Comparison of ENCODE assay signal across 8 cellular contexts in genomic region chr21:36661511-36662309, GRCh38. TPM values are rescaled to one million over a fixed set of nuclear protein-coding genes. Genes with fewer than 3 reads are reported as not detected.
DNase-seq lines count a peak whose midpoint lies in the region; ATAC-seq, FAIRE-seq and TF ChIP-seq lines count a peak whose summit lies in the region.

No MANE protein-coding gene starts in this region.

- H3K27me3 ChIP-seq in MG63, result no peaks in the 10 kb centered on the region
- peaks cover 21% of the 10 kb centered on the region for H3K27me3 ChIP-seq in astrocyte (ENCODE audit: insufficient read depth, low read length)
- H3K27me3 ChIP-seq in right lobe of liver, result no peaks in the 10 kb centered on the region
- H3K27me3 ChIP-seq in gastroesophageal sphincter, result peaks cover 88% of the 10 kb centered on the region

- WGBS in right lobe of liver (ENCODE audit: insufficient coverage, low coverage, low lambda C conversion rate, missing lambda C conversion rate), result 17% methylated on average over 11 of the region's 11 CpGs
- 28% methylated on average over 8 to 11 of the region's 11 CpGs for WGBS in gastroesophageal sphincter (ENCODE audit: low coverage in 1 of 2), 2 donors

- H3K27ac ChIP-seq in astrocyte (ENCODE audit: low read depth, low read length) (no peak overlapping the region), right lobe of liver (no peak overlapping the region), gastroesophageal sphincter (no peak overlapping the region)

- H3K4me2 ChIP-seq in astrocyte (ENCODE audit: low read length), result no peak overlapping the region

- TF ChIP-seq CTCF in D721Med (IDR thresholded peaks at IDR 0.05; ENCODE audit: insufficient read depth, missing control alignments), result peak; percentile 33
- peak; percentile 33 for TF ChIP-seq CTCF in astrocyte (IDR thresholded peaks at IDR 0.05; ENCODE audit: insufficient read depth, low read depth, low read length)
- peak; percentile 35 to 65 (median 54) for TF ChIP-seq CTCF in right lobe of liver (IDR thresholded peaks at IDR 0.05)
- peak in 2 of 4 experiments; percentile 12 to 48 for TF ChIP-seq CTCF in gastroesophageal sphincter (IDR thresholded peaks at IDR 0.05)

- no peak for TF ChIP-seq EP300 in gastroesophageal sphincter (IDR thresholded peaks at IDR 0.05)

- H3K36me3 Mint-ChIP-seq in astrocyte (ENCODE audit: low read depth, unreplicated experiment), result no peaks in the 10 kb centered on the region

- H3K9me3 ChIP-seq in MG63 (no peaks in the 10 kb centered on the region), astrocyte (ENCODE audit: insufficient read depth, low read depth, low read length) (no peaks in the 10 kb centered on the region), right lobe of liver (no peaks in the 10 kb centered on the region), gastroesophageal sphincter (no peaks in the 10 kb centered on the region)

- H3K9me3 Mint-ChIP-seq in astrocyte (ENCODE audit: unreplicated experiment), result no peaks in the 10 kb centered on the region

- no peak overlapping the region for H3K27ac Mint-ChIP-seq in astrocyte (ENCODE audit: unreplicated experiment)

- H3K36me3 ChIP-seq in MG63 (no peaks in the 10 kb centered on the region), astrocyte (ENCODE audit: insufficient read depth, low read length) (no peaks in the 10 kb centered on the region), right lobe of liver (no peaks in the 10 kb centered on the region), gastroesophageal sphincter (no peaks in the 10 kb centered on the region)

- no peak overlapping the region for H2AFZ ChIP-seq in astrocyte (ENCODE audit: low read depth, low read length)

- TF ChIP-seq POLR2A in right lobe of liver (IDR thresholded peaks at IDR 0.05) (no peak), gastroesophageal sphincter (IDR thresholded peaks at IDR 0.05) (no peak)

- H4K20me1 ChIP-seq in astrocyte (ENCODE audit: insufficient read depth, low read length), result no peaks in the 10 kb centered on the region

- H3K27me3 Mint-ChIP-seq in astrocyte (ENCODE audit: low read depth, unreplicated experiment), result peaks cover 35% of the 10 kb centered on the region

- no peaks in the 10 kb centered on the region for H3K4me1 ChIP-seq in astrocyte (ENCODE audit: insufficient read depth, low read length)
- H3K4me1 ChIP-seq in right lobe of liver, result no peaks in the 10 kb centered on the region
- no peaks in the 10 kb centered on the region for H3K4me1 ChIP-seq in gastroesophageal sphincter

- no peak overlapping the region for H3K9ac ChIP-seq in astrocyte (ENCODE audit: low read length)

- no peaks in the 10 kb centered on the region for H3K79me2 ChIP-seq in astrocyte (ENCODE audit: insufficient read depth, low read length)

- H3K4me3 ChIP-seq in MG63 (no peak overlapping the region), astrocyte (ENCODE audit: insufficient read depth, low read depth, low read length) (no peak overlapping the region), right lobe of liver (no peak overlapping the region), gastroesophageal sphincter (no peak overlapping the region)

- ATAC-seq in right lobe of liver, result peak; percentile 81 to 90 (median 86)
- ATAC-seq in GM19023 (IDR thresholded peaks at IDR 0.05; ENCODE audit: unreplicated experiment), result no peak
- ATAC-seq in gastroesophageal sphincter, result no peak

- FAIRE-seq in D721Med (lab: Jason Lieb, UNC) (no peak), astrocyte (lab: Jason Lieb, UNC) (no peak)

- no peaks in the 10 kb centered on the region for H3K4me1 Mint-ChIP-seq in astrocyte (ENCODE audit: low read depth, unreplicated experiment)

- DNase-seq in D721Med (ENCODE audit: insufficient read length, low spot score) (no peak), MG63 (peak; percentile 57), astrocyte (ENCODE audit: low read depth) (no peak), right lobe of liver (peak in 2 of 3 donors; percentile 49 to 56), AML-193 (lab: John Stamatoyannopoulos, UW) (no peak)
- DNase-seq in central memory CD4-positive, alpha-beta T cell, result no peak

- intact Hi-C loops in right lobe of liver (cut with DNase I), result loop anchor here in 1 of 2 donors (10.0 kb wide), 1 partner anchor 263 kb away; no protein-coding TSS in a partner anchor

- H3K4me3 Mint-ChIP-seq in astrocyte (ENCODE audit: unreplicated experiment), result no peak overlapping the region

RNA-seq across cellular contexts. Expression of gene SIM2, which starts 37.2 kb away (rescaled TPM):
- total RNA-seq in MG63 (2014; rRNA removed; shearing (Covaris generic); ENCODE audit: low replicate concordance), result 4.4 and 8.0 TPM in 2 replicates
- total RNA-seq in astrocyte (9.2 and 12.8 TPM in 2 replicates), right lobe of liver (not detected), gastroesophageal sphincter (1 to 10 TPM in 1 of 4 donors, under 1 TPM in 1, not detected in 2; 0.47 to 2.3 TPM)

Comparison
In these comparisons a context has a peak if more than half of its experiments do, and no peak if none do; other contexts are left out.
1. DNase-seq: peak in MG63 (single experiment) and right lobe of liver (2 of 3); none in D721Med (single experiment), astrocyte (single experiment), AML-193 (0 of 2) and central memory CD4-positive, alpha-beta T cell (single experiment).
2. ATAC-seq: peak in right lobe of liver (4 of 4); none in GM19023 (single experiment) and gastroesophageal sphincter (single experiment).